6 cellular contexts compared by ENCODE assay signal in the genomic region with DNA sequence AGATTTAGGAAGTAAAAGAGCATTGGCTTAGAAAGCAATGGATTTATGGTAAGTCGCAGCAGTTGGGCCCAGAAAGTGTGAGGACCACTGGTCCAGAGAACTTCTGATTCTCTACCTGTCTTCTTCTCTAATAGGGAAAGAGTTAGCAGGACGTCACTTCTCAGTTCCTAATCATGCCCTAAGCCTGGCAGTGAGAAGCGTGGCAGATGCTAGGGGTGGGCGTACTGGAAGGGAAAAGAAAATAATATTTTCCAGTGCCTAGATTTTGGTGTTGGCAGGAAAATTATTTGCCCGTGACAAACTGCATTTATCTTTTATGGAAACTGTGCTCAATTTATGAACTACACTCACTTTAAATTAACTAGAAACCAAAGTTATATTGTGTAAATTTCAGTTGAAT.
"Had no signal": no experiment of that assay in that cellular context is flagged by ENCODE, and none has a peak within 500 bp of the region (broad histone marks: within the 10 kb centered on the region; RNA-seq: fewer than 3 reads in every experiment).

No MANE protein-coding gene starts in this region.

- ATAC-seq: GM12878 had no signal

- DNase-seq: GF-D8 had no signal

- FAIRE-seq: GM12878, GM12891, GM12892, GM18507, GM19239 had no signal
